ENCODE assay signal across 14 cellular contexts in genomic region chr18:2845175-2845574, GRCh38.
"Had no signal": no experiment of that assay in that cellular context is flagged by ENCODE, and none has a peak within 500 bp of the region (broad histone marks: within the 10 kb centered on the region; RNA-seq: fewer than 3 reads in every experiment).

No MANE protein-coding gene starts in this region.

- H3K36me3 Mint-ChIP-seq: activated naive CD8-positive, alpha-beta T cell treated with anti-CD3 and anti-CD28 coated beads, Interleukin-2, amount 10 ng/mL, durations not matched to agents 7 days and 5 days had no signal

- ATAC-seq: mucosa of descending colon had no signal

- H3K9me3 Mint-ChIP-seq: activated naive CD8-positive, alpha-beta T cell treated with anti-CD3 and anti-CD28 coated beads, Interleukin-2, amount 10 ng/mL, durations not matched to agents 7 days and 5 days had no signal

- H3K27ac Mint-ChIP-seq: activated naive CD8-positive, alpha-beta T cell treated with anti-CD3 and anti-CD28 coated beads, Interleukin-2, amount 10 ng/mL, durations not matched to agents 7 days and 5 days had no signal

- H3K9me3 ChIP-seq: esophagus squamous epithelium, mucosa of descending colon, tibial artery had no signal

- DNase-seq: activated CD4-positive, CD25-positive, alpha-beta regulatory T cell; activated effector memory CD4-positive, alpha-beta T cell treated with anti-CD3 and anti-CD28 coated beads, Interleukin-2, amount 50 U/mL, for 16 hours; activated naive CD8-positive, alpha-beta T cell treated with anti-CD3 and anti-CD28 coated beads, Interleukin-2, amount 10 ng/mL, durations not matched to agents 7 days and 5 days; activated T-cell treated with anti-CD3 and anti-CD28 coated beads, Interleukin-2, amount 50 U/mL, for 1 hour; aorta; esophagus squamous epithelium; foreskin fibroblast; left cardiac atrium; mammary epithelial cell; mucosa of descending colon; T-helper 2 cell; tibial artery had no signal

- FAIRE-seq: bronchial epithelial cell, TTC549 had no signal

- H3K4me3 ChIP-seq: mucosa of descending colon had no signal

- H3K36me3 ChIP-seq: esophagus squamous epithelium, tibial artery had no signal
